ENCODE assay signal across 1 cellular context in the genomic region with DNA sequence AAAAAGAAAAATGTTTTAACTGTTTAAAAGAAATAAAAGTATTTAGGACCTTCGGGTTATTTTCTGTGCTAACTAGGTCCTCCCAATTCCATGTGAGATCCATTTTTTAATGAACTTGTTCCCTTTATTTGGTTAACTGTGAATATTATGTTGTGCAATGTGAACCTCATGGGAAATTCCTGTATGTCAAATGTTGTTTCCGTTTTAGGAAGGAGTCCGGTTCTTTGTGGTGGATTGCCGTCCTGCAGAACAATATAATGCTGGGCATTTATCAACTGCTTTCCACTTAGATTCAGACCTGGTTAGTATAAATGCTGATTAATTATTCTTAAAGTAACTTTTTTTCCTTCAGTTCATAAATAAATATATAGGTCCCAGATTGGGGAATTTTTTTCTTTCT.
TF ChIP-seq lines count a peak whose summit lies in the region.

No MANE protein-coding gene starts in this region.

TF ChIP-seq in IMR-90, 13 proteins besides CTCF, POLR2A, EP300 and RAD21:
- TF ChIP-seq RCOR1 (IDR thresholded peaks at IDR 0.05; ENCODE audit: insufficient replicate concordance, low read length) (no peak), MAFK (IDR thresholded peaks at IDR 0.05; ENCODE audit: low read depth, low read length) (no peak), MXI1 (IDR thresholded peaks at IDR 0.05; ENCODE audit: borderline replicate concordance, low read depth, low read length) (no peak), CEBPB (IDR thresholded peaks at IDR 0.05; ENCODE audit: low read depth, low read length) (0 out of 2 replicates have a peak, but pooled peaks have one; percentile 21)
